1 cellular context compared by ENCODE assay signal in the genomic region with DNA sequence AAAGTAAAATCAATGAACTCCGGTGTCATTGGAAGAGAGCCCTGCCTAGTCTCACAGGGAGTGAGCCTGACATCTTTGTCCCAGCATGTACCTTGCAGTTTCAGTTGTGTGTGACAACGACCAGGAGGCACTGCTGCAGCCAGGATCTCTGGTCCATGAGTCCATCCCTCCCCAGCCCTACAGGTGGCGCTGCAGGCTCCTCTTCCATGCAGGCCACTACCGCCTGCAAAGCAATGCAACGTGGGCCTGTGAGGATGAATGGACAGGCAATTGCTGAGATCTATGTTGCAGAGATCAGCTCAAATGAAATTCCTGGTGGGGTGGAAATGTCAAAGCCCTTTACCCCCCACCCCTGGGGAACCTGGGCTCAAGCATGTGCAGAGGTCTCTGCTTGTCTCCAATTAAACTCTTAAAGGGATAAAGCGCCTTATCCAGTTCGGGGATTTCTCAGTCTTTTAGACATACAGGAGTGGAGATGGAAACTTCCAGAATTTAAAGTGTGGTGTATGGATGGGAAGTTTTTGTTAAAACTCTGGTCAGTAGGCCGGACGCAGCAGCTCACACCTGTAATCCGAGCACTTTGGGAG.
TF ChIP-seq lines count a peak whose summit lies in the region.

No MANE protein-coding gene starts in this region.

TF ChIP-seq in HepG2, 621 proteins besides CTCF, POLR2A, EP300 and RAD21 (continued from another document and continues in another):
- TF ChIP-seq, protein P1, sequence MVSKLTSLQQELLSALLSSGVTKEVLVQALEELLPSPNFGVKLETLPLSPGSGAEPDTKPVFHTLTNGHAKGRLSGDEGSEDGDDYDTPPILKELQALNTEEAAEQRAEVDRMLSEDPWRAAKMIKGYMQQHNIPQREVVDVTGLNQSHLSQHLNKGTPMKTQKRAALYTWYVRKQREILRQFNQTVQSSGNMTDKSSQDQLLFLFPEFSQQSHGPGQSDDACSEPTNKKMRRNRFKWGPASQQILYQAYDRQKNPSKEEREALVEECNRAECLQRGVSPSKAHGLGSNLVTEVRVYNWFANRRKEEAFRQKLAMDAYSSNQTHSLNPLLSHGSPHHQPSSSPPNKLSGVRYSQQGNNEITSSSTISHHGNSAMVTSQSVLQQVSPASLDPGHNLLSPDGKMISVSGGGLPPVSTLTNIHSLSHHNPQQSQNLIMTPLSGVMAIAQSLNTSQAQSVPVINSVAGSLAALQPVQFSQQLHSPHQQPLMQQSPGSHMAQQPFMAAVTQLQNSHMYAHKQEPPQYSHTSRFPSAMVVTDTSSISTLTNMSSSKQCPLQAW (CRISPR knock-in tag; IDR thresholded peaks at IDR 0.05) = no peak
- TF ChIP-seq MYNN (CRISPR knock-in tag; IDR thresholded peaks at IDR 0.05; ENCODE audit: low read depth) (peak; percentile 44; the same call in 1 of the 2 replicates), KMT2A (CRISPR knock-in tag; IDR thresholded peaks at IDR 0.05) (0 out of 2 replicates have a peak, but pooled peaks have one; percentile 38), THAP11 (CRISPR knock-in tag; IDR thresholded peaks at IDR 0.05) (0 out of 2 replicates have a peak, but pooled peaks have one; percentile 37), REPIN1 (CRISPR knock-in tag; IDR thresholded peaks at IDR 0.05; ENCODE audit: borderline replicate concordance, low read depth) (peak; percentile 26; the same call in 1 of the 2 replicates), ZNF121 (CRISPR knock-in tag; IDR thresholded peaks at IDR 0.05) (peak; percentile 61; the same call in 1 of the 2 replicates), MED13 (CRISPR knock-in tag; IDR thresholded peaks at IDR 0.05) (no peak), ZNF549 (CRISPR knock-in tag; IDR thresholded peaks at IDR 0.05) (no peak), HDAC2 (CRISPR knock-in tag; IDR thresholded peaks at IDR 0.05) (peak; percentile 52; the same call in 1 of the 2 replicates), KDM2A (CRISPR knock-in tag; IDR thresholded peaks at IDR 0.05; ENCODE audit: borderline replicate concordance, low read depth) (peak; percentile 68; the same call in 1 of the 2 replicates), ESRRA (CRISPR knock-in tag; IDR thresholded peaks at IDR 0.05; ENCODE audit: low read depth) (no peak), FOSL2 (CRISPR knock-in tag; IDR thresholded peaks at IDR 0.05) (0 out of 2 replicates have a peak, but pooled peaks have one; percentile 19), ZMYM3 (CRISPR knock-in tag; IDR thresholded peaks at IDR 0.05) (peak; percentile 42; the same call in 1 of the 2 replicates), ZNF768 (CRISPR knock-in tag; IDR thresholded peaks at IDR 0.05) (peak; percentile 84), ZNF12 (CRISPR knock-in tag; IDR thresholded peaks at IDR 0.05) (peak; percentile 37; the same call in 1 of the 2 replicates), MYC (CRISPR knock-in tag; IDR thresholded peaks at IDR 0.05; ENCODE audit: borderline replicate concordance) (peak; percentile 76; the same call in 1 of the 2 replicates), MIXL1 (CRISPR knock-in tag; IDR thresholded peaks at IDR 0.05) (0 out of 2 replicates have a peak, but pooled peaks have one; percentile 24), ZNF451 (CRISPR knock-in tag; IDR thresholded peaks at IDR 0.05) (no peak), ZNF468 (CRISPR knock-in tag; IDR thresholded peaks at IDR 0.05) (no peak), SOX5 (CRISPR knock-in tag; IDR thresholded peaks at IDR 0.05; ENCODE audit: borderline replicate concordance) (0 out of 2 replicates have a peak, but pooled peaks have one; percentile 24), RELA (CRISPR knock-in tag; IDR thresholded peaks at IDR 0.05) (0 out of 2 replicates have a peak, but pooled peaks have one; percentile 27), ELF3 (CRISPR knock-in tag; IDR thresholded peaks at IDR 0.05) (peak; percentile 53; the same call in 1 of the 2 replicates), PHF8 (CRISPR knock-in tag; IDR thresholded peaks at IDR 0.05) (no peak), SPEN (CRISPR knock-in tag; IDR thresholded peaks at IDR 0.05; ENCODE audit: low read depth) (0 out of 2 replicates have a peak, but pooled peaks have one; percentile 24)
- TF ChIP-seq, protein P2, sequence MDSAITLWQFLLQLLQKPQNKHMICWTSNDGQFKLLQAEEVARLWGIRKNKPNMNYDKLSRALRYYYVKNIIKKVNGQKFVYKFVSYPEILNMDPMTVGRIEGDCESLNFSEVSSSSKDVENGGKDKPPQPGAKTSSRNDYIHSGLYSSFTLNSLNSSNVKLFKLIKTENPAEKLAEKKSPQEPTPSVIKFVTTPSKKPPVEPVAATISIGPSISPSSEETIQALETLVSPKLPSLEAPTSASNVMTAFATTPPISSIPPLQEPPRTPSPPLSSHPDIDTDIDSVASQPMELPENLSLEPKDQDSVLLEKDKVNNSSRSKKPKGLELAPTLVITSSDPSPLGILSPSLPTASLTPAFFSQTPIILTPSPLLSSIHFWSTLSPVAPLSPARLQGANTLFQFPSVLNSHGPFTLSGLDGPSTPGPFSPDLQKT (CRISPR knock-in tag; IDR thresholded peaks at IDR 0.05; ENCODE audit: borderline replicate concordance) = no peak
- TF ChIP-seq, protein P3, sequence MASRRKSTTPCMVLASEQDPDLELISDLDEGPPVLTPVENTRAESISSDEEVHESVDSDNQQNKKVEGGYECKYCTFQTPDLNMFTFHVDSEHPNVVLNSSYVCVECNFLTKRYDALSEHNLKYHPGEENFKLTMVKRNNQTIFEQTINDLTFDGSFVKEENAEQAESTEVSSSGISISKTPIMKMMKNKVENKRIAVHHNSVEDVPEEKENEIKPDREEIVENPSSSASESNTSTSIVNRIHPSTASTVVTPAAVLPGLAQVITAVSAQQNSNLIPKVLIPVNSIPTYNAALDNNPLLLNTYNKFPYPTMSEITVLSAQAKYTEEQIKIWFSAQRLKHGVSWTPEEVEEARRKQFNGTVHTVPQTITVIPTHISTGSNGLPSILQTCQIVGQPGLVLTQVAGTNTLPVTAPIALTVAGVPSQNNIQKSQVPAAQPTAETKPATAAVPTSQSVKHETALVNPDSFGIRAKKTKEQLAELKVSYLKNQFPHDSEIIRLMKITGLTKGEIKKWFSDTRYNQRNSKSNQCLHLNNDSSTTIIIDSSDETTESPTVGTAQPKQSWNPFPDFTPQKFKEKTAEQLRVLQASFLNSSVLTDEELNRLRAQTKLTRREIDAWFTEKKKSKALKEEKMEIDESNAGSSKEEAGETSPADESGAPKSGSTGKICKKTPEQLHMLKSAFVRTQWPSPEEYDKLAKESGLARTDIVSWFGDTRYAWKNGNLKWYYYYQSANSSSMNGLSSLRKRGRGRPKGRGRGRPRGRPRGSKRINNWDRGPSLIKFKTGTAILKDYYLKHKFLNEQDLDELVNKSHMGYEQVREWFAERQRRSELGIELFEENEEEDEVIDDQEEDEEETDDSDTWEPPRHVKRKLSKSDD (CRISPR knock-in tag; IDR thresholded peaks at IDR 0.05; ENCODE audit: low read depth) = no peak
- TF ChIP-seq, protein P4, sequence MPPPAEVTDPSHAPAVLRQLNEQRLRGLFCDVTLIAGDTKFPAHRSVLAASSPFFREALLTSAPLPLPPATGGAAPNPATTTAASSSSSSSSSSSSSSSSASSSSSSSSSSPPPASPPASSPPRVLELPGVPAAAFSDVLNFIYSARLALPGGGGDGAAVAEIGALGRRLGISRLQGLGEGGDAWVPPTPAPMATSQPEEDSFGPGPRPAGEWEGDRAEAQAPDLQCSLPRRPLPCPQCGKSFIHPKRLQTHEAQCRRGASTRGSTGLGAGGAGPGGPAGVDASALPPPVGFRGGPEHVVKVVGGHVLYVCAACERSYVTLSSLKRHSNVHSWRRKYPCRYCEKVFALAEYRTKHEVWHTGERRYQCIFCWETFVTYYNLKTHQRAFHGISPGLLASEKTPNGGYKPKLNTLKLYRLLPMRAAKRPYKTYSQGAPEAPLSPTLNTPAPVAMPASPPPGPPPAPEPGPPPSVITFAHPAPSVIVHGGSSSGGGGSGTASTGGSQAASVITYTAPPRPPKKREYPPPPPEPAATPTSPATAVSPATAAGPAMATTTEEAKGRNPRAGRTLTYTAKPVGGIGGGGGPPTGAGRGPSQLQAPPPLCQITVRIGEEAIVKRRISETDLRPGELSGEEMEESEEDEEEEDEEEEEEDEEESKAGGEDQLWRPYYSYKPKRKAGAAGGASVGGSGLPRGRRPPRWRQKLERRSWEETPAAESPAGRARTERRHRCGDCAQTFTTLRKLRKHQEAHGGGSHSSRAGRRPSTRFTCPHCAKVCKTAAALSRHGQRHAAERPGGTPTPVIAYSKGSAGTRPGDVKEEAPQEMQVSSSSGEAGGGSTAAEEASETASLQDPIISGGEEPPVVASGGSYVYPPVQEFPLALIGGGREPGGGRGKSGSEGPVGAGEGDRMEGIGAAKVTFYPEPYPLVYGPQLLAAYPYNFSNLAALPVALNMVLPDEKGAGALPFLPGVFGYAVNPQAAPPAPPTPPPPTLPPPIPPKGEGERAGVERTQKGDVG (CRISPR knock-in tag; IDR thresholded peaks at IDR 0.05; ENCODE audit: borderline replicate concordance) = 0 out of 2 replicates have a peak, but pooled peaks have one; percentile 37
- TF ChIP-seq, protein P5, sequence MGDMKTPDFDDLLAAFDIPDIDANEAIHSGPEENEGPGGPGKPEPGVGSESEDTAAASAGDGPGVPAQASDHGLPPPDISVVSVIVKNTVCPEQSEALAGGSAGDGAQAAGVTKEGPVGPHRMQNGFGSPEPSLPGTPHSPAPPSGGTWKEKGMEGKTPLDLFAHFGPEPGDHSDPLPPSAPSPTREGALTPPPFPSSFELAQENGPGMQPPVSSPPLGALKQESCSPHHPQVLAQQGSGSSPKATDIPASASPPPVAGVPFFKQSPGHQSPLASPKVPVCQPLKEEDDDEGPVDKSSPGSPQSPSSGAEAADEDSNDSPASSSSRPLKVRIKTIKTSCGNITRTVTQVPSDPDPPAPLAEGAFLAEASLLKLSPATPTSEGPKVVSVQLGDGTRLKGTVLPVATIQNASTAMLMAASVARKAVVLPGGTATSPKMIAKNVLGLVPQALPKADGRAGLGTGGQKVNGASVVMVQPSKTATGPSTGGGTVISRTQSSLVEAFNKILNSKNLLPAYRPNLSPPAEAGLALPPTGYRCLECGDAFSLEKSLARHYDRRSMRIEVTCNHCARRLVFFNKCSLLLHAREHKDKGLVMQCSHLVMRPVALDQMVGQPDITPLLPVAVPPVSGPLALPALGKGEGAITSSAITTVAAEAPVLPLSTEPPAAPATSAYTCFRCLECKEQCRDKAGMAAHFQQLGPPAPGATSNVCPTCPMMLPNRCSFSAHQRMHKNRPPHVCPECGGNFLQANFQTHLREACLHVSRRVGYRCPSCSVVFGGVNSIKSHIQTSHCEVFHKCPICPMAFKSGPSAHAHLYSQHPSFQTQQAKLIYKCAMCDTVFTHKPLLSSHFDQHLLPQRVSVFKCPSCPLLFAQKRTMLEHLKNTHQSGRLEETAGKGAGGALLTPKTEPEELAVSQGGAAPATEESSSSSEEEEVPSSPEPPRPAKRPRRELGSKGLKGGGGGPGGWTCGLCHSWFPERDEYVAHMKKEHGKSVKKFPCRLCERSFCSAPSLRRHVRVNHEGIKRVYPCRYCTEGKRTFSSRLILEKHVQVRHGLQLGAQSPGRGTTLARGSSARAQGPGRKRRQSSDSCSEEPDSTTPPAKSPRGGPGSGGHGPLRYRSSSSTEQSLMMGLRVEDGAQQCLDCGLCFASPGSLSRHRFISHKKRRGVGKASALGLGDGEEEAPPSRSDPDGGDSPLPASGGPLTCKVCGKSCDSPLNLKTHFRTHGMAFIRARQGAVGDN (CRISPR knock-in tag; IDR thresholded peaks at IDR 0.05) = peak; percentile 61
- TF ChIP-seq, protein P6, sequence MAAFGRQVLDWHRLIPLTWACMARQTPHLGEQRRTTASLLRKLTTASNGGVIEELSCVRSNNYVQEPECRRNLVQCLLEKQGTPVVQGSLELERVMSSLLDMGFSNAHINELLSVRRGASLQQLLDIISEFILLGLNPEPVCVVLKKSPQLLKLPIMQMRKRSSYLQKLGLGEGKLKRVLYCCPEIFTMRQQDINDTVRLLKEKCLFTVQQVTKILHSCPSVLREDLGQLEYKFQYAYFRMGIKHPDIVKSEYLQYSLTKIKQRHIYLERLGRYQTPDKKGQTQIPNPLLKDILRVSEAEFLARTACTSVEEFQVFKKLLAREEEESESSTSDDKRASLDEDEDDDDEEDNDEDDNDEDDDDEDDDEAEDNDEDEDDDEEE (CRISPR knock-in tag; IDR thresholded peaks at IDR 0.05) = no peak
- TF ChIP-seq, protein P7, sequence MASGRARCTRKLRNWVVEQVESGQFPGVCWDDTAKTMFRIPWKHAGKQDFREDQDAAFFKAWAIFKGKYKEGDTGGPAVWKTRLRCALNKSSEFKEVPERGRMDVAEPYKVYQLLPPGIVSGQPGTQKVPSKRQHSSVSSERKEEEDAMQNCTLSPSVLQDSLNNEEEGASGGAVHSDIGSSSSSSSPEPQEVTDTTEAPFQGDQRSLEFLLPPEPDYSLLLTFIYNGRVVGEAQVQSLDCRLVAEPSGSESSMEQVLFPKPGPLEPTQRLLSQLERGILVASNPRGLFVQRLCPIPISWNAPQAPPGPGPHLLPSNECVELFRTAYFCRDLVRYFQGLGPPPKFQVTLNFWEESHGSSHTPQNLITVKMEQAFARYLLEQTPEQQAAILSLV (CRISPR knock-in tag; IDR thresholded peaks at IDR 0.05; ENCODE audit: borderline replicate concordance) = no peak
- TF ChIP-seq, protein P8, sequence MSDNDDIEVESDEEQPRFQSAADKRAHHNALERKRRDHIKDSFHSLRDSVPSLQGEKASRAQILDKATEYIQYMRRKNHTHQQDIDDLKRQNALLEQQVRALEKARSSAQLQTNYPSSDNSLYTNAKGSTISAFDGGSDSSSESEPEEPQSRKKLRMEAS (IDR thresholded peaks at IDR 0.05) = 0 out of 2 replicates have a peak, but pooled peaks have one; percentile 49
- TF ChIP-seq, protein P9, sequence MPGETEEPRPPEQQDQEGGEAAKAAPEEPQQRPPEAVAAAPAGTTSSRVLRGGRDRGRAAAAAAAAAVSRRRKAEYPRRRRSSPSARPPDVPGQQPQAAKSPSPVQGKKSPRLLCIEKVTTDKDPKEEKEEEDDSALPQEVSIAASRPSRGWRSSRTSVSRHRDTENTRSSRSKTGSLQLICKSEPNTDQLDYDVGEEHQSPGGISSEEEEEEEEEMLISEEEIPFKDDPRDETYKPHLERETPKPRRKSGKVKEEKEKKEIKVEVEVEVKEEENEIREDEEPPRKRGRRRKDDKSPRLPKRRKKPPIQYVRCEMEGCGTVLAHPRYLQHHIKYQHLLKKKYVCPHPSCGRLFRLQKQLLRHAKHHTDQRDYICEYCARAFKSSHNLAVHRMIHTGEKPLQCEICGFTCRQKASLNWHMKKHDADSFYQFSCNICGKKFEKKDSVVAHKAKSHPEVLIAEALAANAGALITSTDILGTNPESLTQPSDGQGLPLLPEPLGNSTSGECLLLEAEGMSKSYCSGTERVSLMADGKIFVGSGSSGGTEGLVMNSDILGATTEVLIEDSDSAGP (CRISPR knock-in tag; IDR thresholded peaks at IDR 0.05; ENCODE audit: borderline replicate concordance) = peak; percentile 67
- TF ChIP-seq, protein P10, sequence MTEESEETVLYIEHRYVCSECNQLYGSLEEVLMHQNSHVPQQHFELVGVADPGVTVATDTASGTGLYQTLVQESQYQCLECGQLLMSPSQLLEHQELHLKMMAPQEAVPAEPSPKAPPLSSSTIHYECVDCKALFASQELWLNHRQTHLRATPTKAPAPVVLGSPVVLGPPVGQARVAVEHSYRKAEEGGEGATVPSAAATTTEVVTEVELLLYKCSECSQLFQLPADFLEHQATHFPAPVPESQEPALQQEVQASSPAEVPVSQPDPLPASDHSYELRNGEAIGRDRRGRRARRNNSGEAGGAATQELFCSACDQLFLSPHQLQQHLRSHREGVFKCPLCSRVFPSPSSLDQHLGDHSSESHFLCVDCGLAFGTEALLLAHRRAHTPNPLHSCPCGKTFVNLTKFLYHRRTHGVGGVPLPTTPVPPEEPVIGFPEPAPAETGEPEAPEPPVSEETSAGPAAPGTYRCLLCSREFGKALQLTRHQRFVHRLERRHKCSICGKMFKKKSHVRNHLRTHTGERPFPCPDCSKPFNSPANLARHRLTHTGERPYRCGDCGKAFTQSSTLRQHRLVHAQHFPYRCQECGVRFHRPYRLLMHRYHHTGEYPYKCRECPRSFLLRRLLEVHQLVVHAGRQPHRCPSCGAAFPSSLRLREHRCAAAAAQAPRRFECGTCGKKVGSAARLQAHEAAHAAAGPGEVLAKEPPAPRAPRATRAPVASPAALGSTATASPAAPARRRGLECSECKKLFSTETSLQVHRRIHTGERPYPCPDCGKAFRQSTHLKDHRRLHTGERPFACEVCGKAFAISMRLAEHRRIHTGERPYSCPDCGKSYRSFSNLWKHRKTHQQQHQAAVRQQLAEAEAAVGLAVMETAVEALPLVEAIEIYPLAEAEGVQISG (CRISPR knock-in tag; IDR thresholded peaks at IDR 0.05) = peak; percentile 94
